ENCODE assay signal across 25 cellular contexts in the genomic region with DNA sequence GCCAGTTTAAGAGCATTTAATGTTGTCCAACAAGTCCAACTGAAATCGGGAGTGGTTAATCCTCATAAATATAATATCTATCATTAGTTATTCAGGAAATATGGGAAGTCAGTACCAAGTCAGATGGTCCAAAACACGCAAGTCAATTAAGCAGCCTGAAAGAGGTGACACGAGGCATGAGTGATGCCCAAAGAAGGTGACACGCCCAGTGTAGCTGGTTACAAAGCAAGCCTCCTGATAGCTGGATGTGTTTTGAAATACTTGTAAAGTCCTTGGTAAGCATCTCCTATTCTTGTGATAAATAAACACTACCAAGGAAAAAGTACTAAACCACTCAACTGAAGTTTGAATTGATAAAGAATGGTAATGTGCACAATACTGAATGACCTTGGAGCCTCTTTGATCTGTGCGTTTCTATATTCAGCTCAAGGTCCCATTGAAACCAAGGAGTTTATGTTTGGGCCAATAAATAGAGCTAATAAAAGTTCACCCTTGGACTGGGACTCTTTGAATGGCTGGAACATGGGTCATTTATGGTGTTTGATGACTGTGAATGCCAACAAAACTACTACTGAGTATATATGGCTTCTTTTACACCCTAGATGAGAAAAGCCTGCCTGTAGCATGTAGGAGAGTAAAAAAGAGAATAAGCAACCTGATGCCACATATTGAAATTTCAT.
"Had no signal": no experiment of that assay in that cellular context is flagged by ENCODE, and none has a peak within 500 bp of the region (broad histone marks: within the 10 kb centered on the region; RNA-seq: fewer than 3 reads in every experiment).

No MANE protein-coding gene starts in this region.

- H3K27ac ChIP-seq: ascending aorta, gastrocnemius medialis, neural progenitor cell, parathyroid adenoma, psoas muscle, uterus, VCaP had no signal

- H3K4me3 Mint-ChIP-seq: activated naive CD4-positive, alpha-beta T cell treated with anti-CD3 and anti-CD28 coated beads, Interleukin-2, amount 10 ng/mL, durations not matched to agents 7 days and 5 days; activated naive CD8-positive, alpha-beta T cell treated with anti-CD3 and anti-CD28 coated beads, Interleukin-2, amount 10 ng/mL, durations not matched to agents 7 days and 5 days; activated T-cell treated with anti-CD3 and anti-CD28 coated beads, Interleukin-2, amount 50 U/mL, for 24 hours; brain; endodermal cell; mesothelial cell of epicardium; natural killer cell; neural progenitor cell had no signal

- H3K79me2 ChIP-seq: parathyroid adenoma had no signal

- H3K9me3 Mint-ChIP-seq: activated T-cell treated with anti-CD3 and anti-CD28 coated beads, Interleukin-2, amount 50 U/mL, for 24 hours; brain; endodermal cell; natural killer cell had no signal

- DNase-seq: activated CD4-positive, alpha-beta T cell treated with anti-CD3 and anti-CD28 coated beads for 48 hours; activated CD4-positive, alpha-beta T cell treated with anti-CD3 and anti-CD28 coated beads, Interleukin-2, amount 50 U/mL, for 48 hours; activated CD8-positive, alpha-beta memory T cell treated with anti-CD3 and anti-CD28 coated beads, Interleukin-2, amount 50 U/mL, for 48 hours; activated gamma-delta T cell; activated naive CD4-positive, alpha-beta T cell treated with anti-CD3 and anti-CD28 coated beads, Interleukin-2, amount 10 ng/mL, durations not matched to agents 7 days and 5 days; activated naive CD8-positive, alpha-beta T cell treated with anti-CD3 and anti-CD28 coated beads, Interleukin-2, amount 10 ng/mL, durations not matched to agents 7 days and 5 days; activated T-cell treated with anti-CD3 and anti-CD28 coated beads, Interleukin-2, amount 50 U/mL, for 24 hours; endodermal cell; gastrocnemius medialis; glutamatergic neuron; hippocampal formation; left cardiac atrium; natural killer cell; occipital lobe; psoas muscle; stimulated activated CD4-positive, alpha-beta T cell treated with anti-CD3 and anti-CD28 coated beads, Interleukin-2, amount 100 ng/mL, for 48 hours; stimulated activated naive CD4-positive, alpha-beta T cell treated with Interleukin-2 at 50 U/mL for 16 hours; trophoblast cell; uterus had no signal

- H3K4me1 Mint-ChIP-seq: activated naive CD4-positive, alpha-beta T cell treated with anti-CD3 and anti-CD28 coated beads, Interleukin-2, amount 10 ng/mL, durations not matched to agents 7 days and 5 days; activated naive CD8-positive, alpha-beta T cell treated with anti-CD3 and anti-CD28 coated beads, Interleukin-2, amount 10 ng/mL, durations not matched to agents 7 days and 5 days; natural killer cell had no signal

- H2AFZ ChIP-seq: neural progenitor cell, parathyroid adenoma had no signal

- H3K36me3 ChIP-seq: ascending aorta, gastrocnemius medialis, neural progenitor cell, uterus had no signal

- H3K4me3 ChIP-seq: ascending aorta, gastrocnemius medialis, neural progenitor cell, psoas muscle, uterus had no signal

- H3K27ac Mint-ChIP-seq: activated naive CD4-positive, alpha-beta T cell treated with anti-CD3 and anti-CD28 coated beads, Interleukin-2, amount 10 ng/mL, durations not matched to agents 7 days and 5 days; activated naive CD8-positive, alpha-beta T cell treated with anti-CD3 and anti-CD28 coated beads, Interleukin-2, amount 10 ng/mL, durations not matched to agents 7 days and 5 days; activated T-cell treated with anti-CD3 and anti-CD28 coated beads, Interleukin-2, amount 50 U/mL, for 24 hours; endodermal cell; mesothelial cell of epicardium; natural killer cell; neural progenitor cell had no signal

- H3K4me1 ChIP-seq: uterus had no signal

- H3K27me3 ChIP-seq: ascending aorta, gastrocnemius medialis, neural progenitor cell, uterus had no signal

- H3K9ac ChIP-seq: neural progenitor cell, parathyroid adenoma had no signal

- H3K36me3 Mint-ChIP-seq: activated naive CD4-positive, alpha-beta T cell treated with anti-CD3 and anti-CD28 coated beads, Interleukin-2, amount 10 ng/mL, durations not matched to agents 7 days and 5 days; brain; mesothelial cell of epicardium; natural killer cell; neural progenitor cell had no signal

- H3K4me2 ChIP-seq: neural progenitor cell had no signal

- H3K9me3 ChIP-seq: ascending aorta, gastrocnemius medialis, psoas muscle, uterus had no signal

- H3K27me3 Mint-ChIP-seq: brain had no signal

- ATAC-seq: gastrocnemius medialis, left cardiac atrium, natural killer cell, psoas muscle had no signal
